In genomic region chr3:40876019-40876418, GRCh38 we compare ENCODE assay signal across 19 cellular contexts.
"Had no signal": no experiment of that assay in that cellular context is flagged by ENCODE, and none has a peak within 500 bp of the region (broad histone marks: within the 10 kb centered on the region; RNA-seq: fewer than 3 reads in every experiment).

No MANE protein-coding gene starts in this region.

- H3K36me3 ChIP-seq: lower lobe of right lung, tibial artery had no signal

- H3K4me3 ChIP-seq: hepatocyte, lower lobe of right lung, tibial artery had no signal

- H2AFZ ChIP-seq: hepatocyte, parathyroid adenoma had no signal

- H3K27ac ChIP-seq: hepatocyte, parathyroid adenoma, tibial artery had no signal

- H3K27me3 ChIP-seq: hepatocyte, tibial artery had no signal

- H3K4me2 ChIP-seq: hepatocyte had no signal

- H3K27ac Mint-ChIP-seq: activated T-cell treated with anti-CD3 and anti-CD28 coated beads, Interleukin-2, amount 50 U/mL, for 72 hours; dendritic cell treated with granulocyte-macrophage colony-stimulating factor and Interleukin-4, amounts not matched to agents 40 ng/mL and 50 ng/mL, for 4 days; natural killer cell treated with Interleukin-12 subunit alpha and Interleukin-12 subunit beta and Interleukin-15 and Interleukin-18, amount 100 ng/mL, for 72 hours; stimulated activated naive B cell treated with anti-CD40 and anti-IgM and Interleukin-4, amounts not matched to agents 10 μg/mL and 1 μg/mL and 100 μg/mL, for 72 hours had no signal

- H3K9ac ChIP-seq: parathyroid adenoma had no signal

- H3K36me3 Mint-ChIP-seq: natural killer cell treated with Interleukin-12 subunit alpha and Interleukin-12 subunit beta and Interleukin-15 and Interleukin-18, amount 100 ng/mL, for 72 hours; stimulated activated naive B cell treated with anti-CD40 and anti-IgM and Interleukin-4, amounts not matched to agents 10 μg/mL and 1 μg/mL and 100 μg/mL, for 72 hours had no signal

- H3K4me1 Mint-ChIP-seq: stimulated activated naive B cell treated with anti-CD40 and anti-IgM and Interleukin-4, amounts not matched to agents 10 μg/mL and 1 μg/mL and 100 μg/mL, for 72 hours had no signal

- H3K9me3 ChIP-seq: lower lobe of right lung, tibial artery had no signal

- H3K9me3 Mint-ChIP-seq: activated T-cell treated with anti-CD3 and anti-CD28 coated beads, Interleukin-2, amount 50 U/mL, for 72 hours; dendritic cell treated with granulocyte-macrophage colony-stimulating factor and Interleukin-4, amounts not matched to agents 40 ng/mL and 50 ng/mL, for 4 days; natural killer cell treated with Interleukin-12 subunit alpha and Interleukin-12 subunit beta and Interleukin-15 and Interleukin-18, amount 100 ng/mL, for 72 hours; stimulated activated naive B cell treated with anti-CD40 and anti-IgM and Interleukin-4, amounts not matched to agents 10 μg/mL and 1 μg/mL and 100 μg/mL, for 72 hours had no signal

- H3K4me3 Mint-ChIP-seq: activated T-cell treated with anti-CD3 and anti-CD28 coated beads, Interleukin-2, amount 50 U/mL, for 72 hours; dendritic cell treated with granulocyte-macrophage colony-stimulating factor and Interleukin-4, amounts not matched to agents 40 ng/mL and 50 ng/mL, for 4 days; natural killer cell treated with Interleukin-12 subunit alpha and Interleukin-12 subunit beta and Interleukin-15 and Interleukin-18, amount 100 ng/mL, for 72 hours; stimulated activated naive B cell treated with anti-CD40 and anti-IgM and Interleukin-4, amounts not matched to agents 10 μg/mL and 1 μg/mL and 100 μg/mL, for 72 hours had no signal

- ATAC-seq: activated CD4-positive, CD25-positive, alpha-beta regulatory T cell treated with anti-CD3 and anti-CD28 coated beads, Interleukin-2, amount 50 U/mL, for 24 hours; activated T-cell treated with anti-CD3 and anti-CD28 coated beads, Interleukin-2, amount 50 U/mL, for 72 hours; esophagus mucosa; left cardiac atrium; lower lobe of right lung; natural killer cell treated with Interleukin-12 subunit alpha and Interleukin-12 subunit beta and Interleukin-15 and Interleukin-18, amount 100 ng/mL, for 72 hours; sciatic nerve; stimulated activated naive B cell treated with anti-CD40 and anti-IgM and Interleukin-4, amounts not matched to agents 10 μg/mL and 1 μg/mL and 100 μg/mL, for 72 hours had no signal

- H3K79me2 ChIP-seq: hepatocyte, parathyroid adenoma had no signal

- DNase-seq: activated effector memory CD4-positive, alpha-beta T cell treated with anti-CD3 and anti-CD28 coated beads, Interleukin-2, amount 50 U/mL, for 16 hours; activated naive CD4-positive, alpha-beta T cell treated with anti-CD3 and anti-CD28 coated beads, Interleukin-2, amount 50 U/mL, for 16 hours; activated T-cell treated with anti-CD3 and anti-CD28 coated beads, Interleukin-2, amount 50 U/mL, for 72 hours; aorta; effector CD8-positive, alpha-beta T cell; left cardiac atrium; lower lobe of right lung; stimulated activated CD4-positive, alpha-beta T cell treated with anti-CD3 and anti-CD28 coated beads, Interleukin-4, amount 100 ng/mL, for 4 hours; stimulated activated naive B cell treated with anti-CD40 and anti-IgM and Interleukin-4, amounts not matched to agents 10 μg/mL and 1 μg/mL and 100 μg/mL, for 72 hours; substantia nigra; T1000; tibial artery had no signal

- H3K27me3 Mint-ChIP-seq: dendritic cell treated with granulocyte-macrophage colony-stimulating factor and Interleukin-4, amounts not matched to agents 40 ng/mL and 50 ng/mL, for 4 days had no signal
